In genomic region chr4:154982187-154983047, GRCh38 we compare ENCODE assay signal across 8 cellular contexts.
A peak's percentile ranks its signal among the peaks of the same experiment; 100 is the strongest.
DNase-seq lines count a peak whose midpoint lies in the region; ATAC-seq, FAIRE-seq and TF ChIP-seq lines count a peak whose summit lies in the region.

No MANE protein-coding gene starts in this region.

- POLR2A ChIA-PET in PC-3 (lab: Charles Lee; ENCODE audit: unreplicated experiment), result no interaction called here

- H3K79me2 ChIP-seq in PC-3 (ENCODE audit: low read length), result no peaks in the 10 kb centered on the region
- H3K79me2 ChIP-seq in astrocyte (ENCODE audit: insufficient read depth, low read length), result no peaks in the 10 kb centered on the region

- no peaks in the 10 kb centered on the region for H3F3A ChIP-seq in PC-3 (ENCODE audit: low read length, unreplicated experiment)

- CTCF ChIA-PET in PC-3 (lab: Charles Lee), result interaction anchor here (0.7 kb wide), 1 partner anchor 314 kb away, joined by 3 read pairs; no protein-coding TSS in a partner anchor

- H3K27me3 ChIP-seq in PC-3 (ENCODE audit: low read length) (no peaks in the 10 kb centered on the region), astrocyte (ENCODE audit: insufficient read depth, low read length) (no peaks in the 10 kb centered on the region)

- H3K9me3 Mint-ChIP-seq in astrocyte (ENCODE audit: unreplicated experiment), result no peaks in the 10 kb centered on the region

- FAIRE-seq in astrocyte (lab: Jason Lieb, UNC), result peak; percentile 45

- no peaks in the 10 kb centered on the region for H3K36me3 Mint-ChIP-seq in astrocyte (ENCODE audit: low read depth, unreplicated experiment)

- H3K27ac ChIP-seq in C4-2B, result no peak overlapping the region
- H3K27ac ChIP-seq in PC-3 (ENCODE audit: low read length), result no peak overlapping the region
- no peak overlapping the region for H3K27ac ChIP-seq in astrocyte (ENCODE audit: low read depth, low read length)

- H2AFZ ChIP-seq in PC-3 (ENCODE audit: low read length) (peak overlapping the region; percentile 31; the same call in 1 of the 2 replicates), astrocyte (ENCODE audit: low read depth, low read length) (peak overlapping the region; percentile 49)

- ATAC-seq in GM19023 (IDR thresholded peaks at IDR 0.05; ENCODE audit: unreplicated experiment), result peak; percentile 63
- ATAC-seq in HG03378 (IDR thresholded peaks at IDR 0.05; ENCODE audit: unreplicated experiment), result peak; percentile 64
- peak; percentile 88 for ATAC-seq in PC-3

- H3K4me3 Mint-ChIP-seq in astrocyte (ENCODE audit: unreplicated experiment), result no peak overlapping the region

- BruUV-seq in PC-3 (replicated peaks; lab: Mats Ljungman, UMichigan), result no TSS peak

- no peaks in the 10 kb centered on the region for H3K4me1 Mint-ChIP-seq in astrocyte (ENCODE audit: low read depth, unreplicated experiment)

- peak; percentile 81 for TF ChIP-seq CTCF in C4-2B (conservative IDR thresholded peaks at IDR 0.05)
- TF ChIP-seq CTCF in PC-3 (conservative IDR thresholded peaks at IDR 0.05; ENCODE audit: low read depth, low read length), result peak; percentile 81
- TF ChIP-seq CTCF in astrocyte (IDR thresholded peaks at IDR 0.05; ENCODE audit: insufficient read depth, low read depth, low read length), result peak; percentile 72

- no peaks in the 10 kb centered on the region for H3K27me3 Mint-ChIP-seq in astrocyte (ENCODE audit: low read depth, unreplicated experiment)

- H3K9me2 ChIP-seq in PC-3 (replicated peaks; ENCODE audit: low read length), result no peaks in the 10 kb centered on the region

- H3K4me2 ChIP-seq in PC-3 (ENCODE audit: low read length), result no peak overlapping the region
- H3K4me2 ChIP-seq in astrocyte (ENCODE audit: low read length), result no peak overlapping the region

- H3K36me3 ChIP-seq in PC-3 (ENCODE audit: low read depth, low read length) (no peaks in the 10 kb centered on the region), astrocyte (ENCODE audit: insufficient read depth, low read length) (no peaks in the 10 kb centered on the region)

- intact Hi-C loops in PC-3 (cut with micrococcal nuclease), result loop anchor here (1.0 to 5.0 kb wide), 4 partner anchors 225 to 389 kb away; no protein-coding TSS in a partner anchor

- H4K20me1 ChIP-seq in PC-3 (ENCODE audit: low read length) (no peaks in the 10 kb centered on the region), astrocyte (ENCODE audit: insufficient read depth, low read length) (no peaks in the 10 kb centered on the region)

- H3K9ac ChIP-seq in PC-3 (ENCODE audit: low read length), result no peak overlapping the region
- no peak overlapping the region for H3K9ac ChIP-seq in astrocyte (ENCODE audit: low read length)

- H3K9me3 ChIP-seq in PC-3 (ENCODE audit: low read length) (no peaks in the 10 kb centered on the region), astrocyte (ENCODE audit: insufficient read depth, low read depth, low read length) (no peaks in the 10 kb centered on the region)

- H3K4me1 ChIP-seq in PC-3 (ENCODE audit: insufficient read depth, low read length) (no peaks in the 10 kb centered on the region), astrocyte (ENCODE audit: insufficient read depth, low read length) (no peaks in the 10 kb centered on the region)

- DNase-seq in PC-3 (peak; percentile 69), astrocyte (ENCODE audit: low read depth) (peak; percentile 16), iPS DF 4.7 (ENCODE audit: extremely low read depth, low spot score) (peak; percentile 53), T1000 (lab: John Stamatoyannopoulos, UW) (no peak)
- peak; percentile 47 for DNase-seq in stimulated activated CD4-positive, alpha-beta T cell treated with anti-CD3 and anti-CD28 coated beads, Interleukin-15, amount 100 ng/mL, for 24 hours

- no peak overlapping the region for H3K27ac Mint-ChIP-seq in astrocyte (ENCODE audit: unreplicated experiment)

- H3K4me3 ChIP-seq in PC-3 (ENCODE audit: low read length), result no peak overlapping the region
- H3K4me3 ChIP-seq in astrocyte (ENCODE audit: insufficient read depth, low read depth, low read length), result no peak overlapping the region
